In the genomic region with DNA sequence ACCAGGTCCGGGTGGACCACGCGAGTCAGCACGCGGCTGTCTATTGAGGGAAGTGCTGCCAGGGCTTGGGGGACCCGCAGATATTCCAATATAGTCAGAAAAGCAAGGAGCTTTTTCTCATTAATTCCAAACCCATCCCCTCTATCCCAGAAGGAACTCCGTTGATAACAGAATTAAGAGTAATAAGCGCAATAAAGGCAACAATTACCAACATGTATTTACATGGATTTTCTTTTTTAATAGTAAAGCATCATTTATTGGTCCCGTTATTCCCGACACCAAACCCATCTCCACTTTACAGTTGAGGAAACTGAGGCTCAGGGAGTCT, we compare ENCODE assay signal across 8 cellular contexts. TPM values are rescaled to one million over a fixed set of nuclear protein-coding genes. Genes with fewer than 3 reads are reported as not detected.
A peak's percentile ranks its signal among the peaks of the same experiment; 100 is the strongest.
DNase-seq lines count a peak whose midpoint lies in the region; TF ChIP-seq lines count a peak whose summit lies in the region.

No MANE protein-coding gene starts in this region.

- H3K23ac ChIP-seq in mesenchymal stem cell (ENCODE audit: low read length in 2 of 2), result no peak overlapping the region

- no peak for TF ChIP-seq POLR2A in breast epithelium (IDR thresholded peaks at IDR 0.05)
- no peak for TF ChIP-seq POLR2A in transverse colon (IDR thresholded peaks at IDR 0.05)

- H3K4ac ChIP-seq in mesenchymal stem cell (ENCODE audit: low read depth in 1 of 2, low read length in 2 of 2), result peak overlapping the region in 1 of 2 experiments; percentile 73

- WGBS in mesenchymal stem cell, result 51% methylated on average over 8 of the region's 10 CpGs
- 32 to 35% methylated on average over 2 to 10 of the region's 10 CpGs for WGBS in transverse colon (ENCODE audit: low coverage in 1 of 2), 2 donors

- peak overlapping the region; percentile 76 for H2BK15ac ChIP-seq in mesenchymal stem cell (ENCODE audit: low read depth, poor library complexity, severe bottlenecking)

- H3K27ac Mint-ChIP-seq in activated naive CD4-positive, alpha-beta T cell treated with anti-CD3 and anti-CD28 coated beads, Interleukin-2, amount 50 U/mL, for 24 hours, result peak overlapping the region; percentile 96

- H3K9me3 Mint-ChIP-seq in activated naive CD4-positive, alpha-beta T cell treated with anti-CD3 and anti-CD28 coated beads, Interleukin-2, amount 50 U/mL, for 24 hours, result no peaks in the 10 kb centered on the region

- TF ChIP-seq CTCF in breast epithelium (IDR thresholded peaks at IDR 0.05), result no peak
- no peak for TF ChIP-seq CTCF in transverse colon (IDR thresholded peaks at IDR 0.05)

- H3K4me3 Mint-ChIP-seq in activated naive CD4-positive, alpha-beta T cell treated with anti-CD3 and anti-CD28 coated beads, Interleukin-2, amount 50 U/mL, for 24 hours, result peak overlapping the region; percentile 92

- H3K4me1 ChIP-seq in breast epithelium, result no peaks in the 10 kb centered on the region
- H3K4me1 ChIP-seq in mesenchymal stem cell (ENCODE audit: control insufficient read depth, insufficient read depth, low read depth, low read length), result peaks cover 26% of the 10 kb centered on the region
- peaks cover 5 to 15% (median 13%) of the 10 kb centered on the region in 4 donors for H3K4me1 ChIP-seq in transverse colon

- intact Hi-C loops in breast epithelium (cut with DNase I; ENCODE audit: low total_unique reads), result loop anchor here (2.0 kb wide), 1 partner anchor 59 kb away; no protein-coding TSS in a partner anchor
- intact Hi-C loops in transverse colon (cut with DNase I; ENCODE audit: low total_unique reads), result no loop called here

- in situ Hi-C loops in transverse colon (cut with MboI; ENCODE audit: low pct_ligation_motif_present in 1 of 4, low pct_unique_long_range_greater_than_20kb in 1 of 4, low sequenced_read_pairs in 3 of 4), result no loop called here

- H2AFZ ChIP-seq in mesenchymal stem cell (ENCODE audit: low read depth, low read length), result peak overlapping the region; percentile 80

- H3K4me2 ChIP-seq in mesenchymal stem cell (ENCODE audit: low read length, poor library complexity, severe bottlenecking), result peak overlapping the region; percentile 72

- no peaks in the 10 kb centered on the region for H3K27me3 Mint-ChIP-seq in activated naive CD4-positive, alpha-beta T cell treated with anti-CD3 and anti-CD28 coated beads, Interleukin-2, amount 50 U/mL, for 24 hours

- H2BK120ac ChIP-seq in mesenchymal stem cell (ENCODE audit: low read depth, low read length), result no peak overlapping the region

- DNase-seq in activated naive CD4-positive, alpha-beta T cell (lab: John Stamatoyannopoulos, UW), result no peak
- DNase-seq in breast epithelium (ENCODE audit: low spot score in 2 of 2), result no peak
- no peak for DNase-seq in mesenchymal stem cell
- no peak for DNase-seq in transverse colon
- no peak for DNase-seq in retina
- no peak for DNase-seq in NCI-H1048 (lab: John Stamatoyannopoulos, UW)
- no peak for DNase-seq in GF-D8 (lab: John Stamatoyannopoulos, UW)

- H3K18ac ChIP-seq in mesenchymal stem cell (ENCODE audit: low read depth in 1 of 2, low read length in 2 of 2), result peak overlapping the region in 1 of 2 experiments; percentile 81

- peak overlapping the region in 1 of 2 experiments; percentile 40 for H2BK12ac ChIP-seq in mesenchymal stem cell (ENCODE audit: low read length in 2 of 2)

- no peak overlapping the region for H3K14ac ChIP-seq in mesenchymal stem cell (ENCODE audit: low read length in 2 of 2)

- H3K36me3 Mint-ChIP-seq in activated naive CD4-positive, alpha-beta T cell treated with anti-CD3 and anti-CD28 coated beads, Interleukin-2, amount 50 U/mL, for 24 hours, result peaks cover 20% of the 10 kb centered on the region

- H3K9me3 ChIP-seq in breast epithelium, result no peaks in the 10 kb centered on the region
- H3K9me3 ChIP-seq in mesenchymal stem cell (ENCODE audit: control insufficient read depth, low read length), result no peaks in the 10 kb centered on the region
- no peaks in the 10 kb centered on the region for H3K9me3 ChIP-seq in transverse colon

- TF ChIP-seq EP300 in transverse colon (IDR thresholded peaks at IDR 0.05; ENCODE audit: low read depth), result no peak

- H3K4me1 Mint-ChIP-seq in activated naive CD4-positive, alpha-beta T cell treated with anti-CD3 and anti-CD28 coated beads, Interleukin-2, amount 50 U/mL, for 24 hours, result peaks cover 47% of the 10 kb centered on the region

- H4K91ac ChIP-seq in mesenchymal stem cell (ENCODE audit: low read length), result peak overlapping the region; percentile 96

- no peaks in the 10 kb centered on the region for H3K27me3 ChIP-seq in breast epithelium
- no peaks in the 10 kb centered on the region for H3K27me3 ChIP-seq in mesenchymal stem cell (ENCODE audit: control insufficient read depth in 1 of 2, insufficient read depth in 1 of 2, low read length in 2 of 2)
- no peaks in the 10 kb centered on the region for H3K27me3 ChIP-seq in transverse colon

- H3K27ac ChIP-seq in breast epithelium (peak overlapping the region; percentile 88 to 93), mesenchymal stem cell (ENCODE audit: low read length, poor library complexity, severe bottlenecking) (peak overlapping the region; percentile 3), transverse colon (peak overlapping the region; percentile 87 to 93 (median 92))

- peak overlapping the region; percentile 50 to 83 (median 66) for H3K4me3 ChIP-seq in breast epithelium
- H3K4me3 ChIP-seq in mesenchymal stem cell (ENCODE audit: insufficient read depth in 1 of 2, low read depth in 1 of 2, low read length in 2 of 2), result peak overlapping the region; percentile 52 to 81
- H3K4me3 ChIP-seq in transverse colon, result peak overlapping the region; percentile 50 to 63 (median 60)

- H3K79me1 ChIP-seq in mesenchymal stem cell (replicated peaks; ENCODE audit: low read length, poor library complexity, severe bottlenecking), result peaks cover 1% of the 10 kb centered on the region

- H2AK5ac ChIP-seq in mesenchymal stem cell (ENCODE audit: low read length, severe bottlenecking), result no peak overlapping the region

- no peaks in the 10 kb centered on the region for H3K36me3 ChIP-seq in breast epithelium
- peaks cover 15 to 29% of the 10 kb centered on the region in 2 experiments for H3K36me3 ChIP-seq in mesenchymal stem cell (ENCODE audit: control insufficient read depth in 1 of 2, insufficient read depth in 2 of 2, low read depth in 1 of 2, low read length in 2 of 2)
- no peaks in the 10 kb centered on the region for H3K36me3 ChIP-seq in transverse colon

- H2BK5ac ChIP-seq in mesenchymal stem cell (ENCODE audit: low read depth, low read length, poor library complexity, severe bottlenecking), result no peak overlapping the region

- H3K9ac ChIP-seq in mesenchymal stem cell (ENCODE audit: low read length), result peak overlapping the region; percentile 80

- peak overlapping the region; percentile 66 for H4K8ac ChIP-seq in mesenchymal stem cell (ENCODE audit: low read length)

RNA-seq across cellular contexts. Expression of a gene that starts 7.7 kb away (rescaled TPM):
- 10 to 100 TPM; 16.5 to 33.1 (median 19.0) TPM for total RNA-seq in breast epithelium
- polyA plus RNA-seq in mesenchymal stem cell (2013, experiment 1 of 2), result 16.7 TPM
- 15.1 TPM for polyA plus RNA-seq in mesenchymal stem cell (2013, experiment 2 of 2)
- total RNA-seq in transverse colon, result 10 to 100 TPM in 2 of 4 donors, 1 to 10 TPM in 2; 6.7 to 11.1 (median 9.3) TPM

RNA-seq across cellular contexts. Expression of a gene that starts 26.6 kb away (rescaled TPM):
- total RNA-seq in breast epithelium, result 10 to 100 TPM; 48.3 to 54.1 (median 50.3) TPM
- polyA plus RNA-seq in mesenchymal stem cell (2013, experiment 1 of 2), result 28.5 TPM
- 28.7 TPM for polyA plus RNA-seq in mesenchymal stem cell (2013, experiment 2 of 2)
- 10 to 100 TPM; 25.3 to 36.6 (median 28.7) TPM for total RNA-seq in transverse colon

RNA-seq across cellular contexts. Expression of a gene that starts 57.3 kb away (rescaled TPM):
- total RNA-seq in breast epithelium, result 1 to 10 TPM; 4.9 to 8.6 (median 7.3) TPM
- 0.65 TPM for polyA plus RNA-seq in mesenchymal stem cell (2013, experiment 1 of 2)
- 0.68 TPM for polyA plus RNA-seq in mesenchymal stem cell (2013, experiment 2 of 2)
- total RNA-seq in transverse colon, result 1 to 10 TPM; 2.2 to 7.2 (median 4.3) TPM

Comparison
In these comparisons a context has a peak if more than half of its experiments do, and no peak if none do; other contexts are left out.
1. H3K27ac ChIP-seq: peak in every context shown above with its lines; median percentile 92 in transverse colon; 90 in breast epithelium; 3 in mesenchymal stem cell.